ENCODE assay signal across 21 cellular contexts in the genomic region with DNA sequence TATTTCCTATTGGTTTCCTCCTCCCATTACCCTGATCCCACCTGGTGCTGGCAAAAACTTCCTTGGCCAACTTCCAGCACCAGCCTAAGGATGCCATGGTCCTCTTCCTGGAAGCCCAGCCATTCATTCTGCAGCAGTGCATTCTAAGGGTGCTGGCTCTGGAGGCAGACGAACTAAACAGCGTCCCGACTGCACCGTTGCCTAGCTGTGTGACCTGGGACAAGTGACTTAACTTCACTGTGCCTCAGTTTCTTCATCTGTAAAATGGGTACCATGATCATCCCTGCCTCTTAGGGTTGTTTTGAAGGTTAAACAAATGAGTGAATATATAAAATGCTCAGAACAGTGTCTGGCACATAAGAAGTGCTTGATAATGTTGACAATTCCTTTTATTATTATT.
"Had no signal": no experiment of that assay in that cellular context is flagged by ENCODE, and none has a peak within 500 bp of the region (broad histone marks: within the 10 kb centered on the region; RNA-seq: fewer than 3 reads in every experiment).

No MANE protein-coding gene starts in this region.

- H2AFZ ChIP-seq: hepatocyte had no signal

- H3K36me3 ChIP-seq: breast epithelium, gastroesophageal sphincter, left ventricle myocardium inferior, spleen, suprapubic skin, transverse colon, uterus had no signal

- H3K27ac ChIP-seq: breast epithelium, gastroesophageal sphincter, hepatocyte, left ventricle myocardium inferior, suprapubic skin, transverse colon, uterus had no signal

- H3K4me1 ChIP-seq: breast epithelium, gastroesophageal sphincter, left ventricle myocardium inferior, suprapubic skin, transverse colon, uterus had no signal

- H3K27me3 ChIP-seq: breast epithelium, gastroesophageal sphincter, hepatocyte, spleen, suprapubic skin, transverse colon, uterus had no signal

- H3K27me3 Mint-ChIP-seq: activated naive CD4-positive, alpha-beta T cell treated with anti-CD3 and anti-CD28 coated beads, Interleukin-2, amount 10 ng/mL, durations not matched to agents 7 days and 5 days had no signal

- H3K4me2 ChIP-seq: hepatocyte had no signal

- H3K27ac Mint-ChIP-seq: activated naive CD4-positive, alpha-beta T cell treated with anti-CD3 and anti-CD28 coated beads, Interleukin-2, amount 10 ng/mL, durations not matched to agents 7 days and 5 days had no signal

- H3K4me3 ChIP-seq: breast epithelium, gastroesophageal sphincter, hepatocyte, left ventricle myocardium inferior, lung, mucosa of descending colon, spleen, suprapubic skin, transverse colon, uterus had no signal

- H3K79me2 ChIP-seq: hepatocyte had no signal

- DNase-seq: activated CD4-positive, alpha-beta T cell treated with anti-CD3 and anti-CD28 coated beads for 48 hours; activated CD4-positive, alpha-beta T cell treated with anti-CD3 and anti-CD28 coated beads, Interleukin-2, amount 50 U/mL, for 48 hours; activated CD8-positive, alpha-beta memory T cell treated with anti-CD3 and anti-CD28 coated beads for 24 hours; activated effector memory CD4-positive, alpha-beta T cell treated with Interleukin-2 at 50 U/mL for 16 hours; activated naive CD4-positive, alpha-beta T cell treated with anti-CD3 and anti-CD28 coated beads, Interleukin-2, amount 10 ng/mL, durations not matched to agents 7 days and 5 days; central memory CD4-positive, alpha-beta T cell; islet precursor cell; left ventricle myocardium inferior; mucosa of descending colon; right cardiac atrium; spleen; stimulated activated naive CD4-positive, alpha-beta T cell; transverse colon; uterus had no signal

- H3K36me3 Mint-ChIP-seq: activated naive CD4-positive, alpha-beta T cell treated with anti-CD3 and anti-CD28 coated beads, Interleukin-2, amount 10 ng/mL, durations not matched to agents 7 days and 5 days had no signal

- ATAC-seq: activated CD4-positive, CD25-positive, alpha-beta regulatory T cell treated with anti-CD3 and anti-CD28 coated beads, Interleukin-2, amount 50 U/mL, for 24 hours; gastroesophageal sphincter; mucosa of descending colon; right cardiac atrium had no signal

- H3K9me3 Mint-ChIP-seq: activated naive CD4-positive, alpha-beta T cell treated with anti-CD3 and anti-CD28 coated beads, Interleukin-2, amount 10 ng/mL, durations not matched to agents 7 days and 5 days had no signal

- H3K4me3 Mint-ChIP-seq: activated naive CD4-positive, alpha-beta T cell treated with anti-CD3 and anti-CD28 coated beads, Interleukin-2, amount 10 ng/mL, durations not matched to agents 7 days and 5 days had no signal

- FAIRE-seq: endothelial cell of umbilical vein had no signal

- H3K9me3 ChIP-seq: breast epithelium, gastroesophageal sphincter, left ventricle myocardium inferior, mucosa of descending colon, spleen, suprapubic skin, transverse colon, uterus had no signal
